Comparison of ENCODE assay signal across 17 cellular contexts in the genomic region with DNA sequence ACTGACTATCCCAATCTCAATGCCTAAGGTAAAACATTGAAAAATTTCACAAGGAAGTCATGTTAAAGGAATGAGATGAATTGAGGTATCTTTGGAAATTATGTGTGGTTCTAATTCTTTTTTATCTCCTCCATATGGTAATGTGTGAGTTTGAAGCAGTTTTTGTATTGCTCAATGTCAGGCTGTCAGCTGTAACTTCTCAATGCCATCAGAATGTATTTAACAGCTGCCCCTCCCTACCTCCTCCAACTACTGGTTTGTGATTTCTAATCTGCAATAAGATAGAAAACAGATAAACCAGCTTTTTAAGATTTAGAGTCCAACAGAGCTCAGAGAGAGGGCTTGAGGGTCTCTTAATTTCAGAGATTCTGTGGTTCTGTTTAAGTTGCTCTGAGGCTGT.
DNase-seq lines count a peak whose midpoint lies in the region; ATAC-seq, FAIRE-seq and TF ChIP-seq lines count a peak whose summit lies in the region.
"Had no signal": no experiment of that assay in that cellular context is flagged by ENCODE, and none has a peak within 500 bp of the region (broad histone marks: within the 10 kb centered on the region; RNA-seq: fewer than 3 reads in every experiment).

No MANE protein-coding gene starts in this region.

- H3K9me2 ChIP-seq in PC-3 (replicated peaks; ENCODE audit: low read length), result no peaks in the 10 kb centered on the region

- H3K9me3 ChIP-seq in PC-3 (ENCODE audit: low read length) (no peaks in the 10 kb centered on the region), endodermal cell (ENCODE audit: control insufficient read depth, low read length) (peaks cover 8% of the 10 kb centered on the region), esophagus squamous epithelium (no peaks in the 10 kb centered on the region), mucosa of descending colon (peaks cover 22% of the 10 kb centered on the region)
- H3K9me3 ChIP-seq: Caco-2 had no signal

- 0 out of 2 replicates have a peak overlapping the region, but pooled peaks have one; percentile 7 for H3K27ac ChIP-seq in PC-3 (ENCODE audit: low read length)
- no peak overlapping the region for H3K27ac ChIP-seq in endodermal cell (ENCODE audit: low read depth, low read length)
- no peak overlapping the region for H3K27ac ChIP-seq in esophagus squamous epithelium

- H4K20me1 ChIP-seq in PC-3 (ENCODE audit: low read length), result no peaks in the 10 kb centered on the region

- H3F3A ChIP-seq in PC-3 (ENCODE audit: low read length, unreplicated experiment), result no peaks in the 10 kb centered on the region

- H2AFZ ChIP-seq in PC-3 (ENCODE audit: low read length), result no peak overlapping the region

- H3K27me3 Mint-ChIP-seq in endodermal cell (ENCODE audit: insufficient read depth), result no peaks in the 10 kb centered on the region
- H3K27me3 Mint-ChIP-seq in osteocyte (ENCODE audit: unreplicated experiment), result no peaks in the 10 kb centered on the region

- peak overlapping the region; percentile 58; the same call in 1 of the 2 replicates for H3K4me2 ChIP-seq in PC-3 (ENCODE audit: low read length)

- H3K36me3 ChIP-seq in PC-3 (ENCODE audit: low read depth, low read length), result no peaks in the 10 kb centered on the region
- no peaks in the 10 kb centered on the region for H3K36me3 ChIP-seq in endodermal cell (ENCODE audit: control insufficient read depth, insufficient read depth, low read length)
- H3K36me3 ChIP-seq in esophagus squamous epithelium, result no peaks in the 10 kb centered on the region
- H3K36me3 ChIP-seq in mucosa of descending colon (ENCODE audit: low read depth), result no peaks in the 10 kb centered on the region

- no peak for FAIRE-seq in HTR-8/SVneo (lab: Jason Lieb, UNC)

- H3K36me3 Mint-ChIP-seq in endodermal cell (ENCODE audit: low read depth) (no peaks in the 10 kb centered on the region), osteocyte (ENCODE audit: unreplicated experiment) (peaks cover 13% of the 10 kb centered on the region)

- intact Hi-C loops in PC-3 (cut with micrococcal nuclease), result no loop called here
- intact Hi-C loops in esophagus squamous epithelium (cut with DNase I), result no loop called here
- intact Hi-C loops in mucosa of descending colon (cut with DNase I, micrococcal nuclease), result no loop called here

- DNase-seq in HTR-8/SVneo (ENCODE audit: insufficient read length, low spot score) (peak; percentile 1), PC-3 (no peak), endodermal cell (no peak), osteocyte (ENCODE audit: extremely low spot score, unreplicated experiment) (no peak), esophagus squamous epithelium (lab: John Stamatoyannopoulos, UW) (no peak), mucosa of descending colon (no peak)
- no peak for DNase-seq in activated naive CD4-positive, alpha-beta T cell (lab: John Stamatoyannopoulos, UW)
- DNase-seq: activated gamma-delta T cell treated with Interleukin-2 at 50 U/mL for 16 hours; AML-193; anterior cingulate cortex; Caco-2; glutamatergic neuron; H9; stimulated activated CD4-positive, alpha-beta T cell treated with anti-CD3 and anti-CD28 coated beads, Interleukin-2, amount 100 ng/mL, for 24 hours had no signal

- H3K27ac Mint-ChIP-seq in endodermal cell (no peak overlapping the region), osteocyte (ENCODE audit: unreplicated experiment) (peak overlapping the region; percentile 88)
- H3K27ac Mint-ChIP-seq: H9 had no signal

- H3K9ac ChIP-seq in PC-3 (ENCODE audit: low read length) (no peak overlapping the region), endodermal cell (ENCODE audit: extremely low read depth, low read length, poor library complexity, severe bottlenecking) (no peak overlapping the region)

- H3K79me2 ChIP-seq in PC-3 (ENCODE audit: low read length), result no peaks in the 10 kb centered on the region

- no peak overlapping the region for H3K4me3 Mint-ChIP-seq in endodermal cell
- H3K4me3 Mint-ChIP-seq in osteocyte (ENCODE audit: unreplicated experiment), result no peak overlapping the region
- H3K4me3 Mint-ChIP-seq: H9 had no signal

- POLR2A ChIA-PET in PC-3 (lab: Charles Lee; ENCODE audit: unreplicated experiment), result no interaction called here

- no peak for TF ChIP-seq CTCF in PC-3 (conservative IDR thresholded peaks at IDR 0.05; ENCODE audit: low read depth, low read length)
- no peak for TF ChIP-seq CTCF in endodermal cell (conservative IDR thresholded peaks at IDR 0.05)
- no peak for TF ChIP-seq CTCF in osteocyte (IDR thresholded peaks at IDR 0.05)
- no peak for TF ChIP-seq CTCF in esophagus squamous epithelium (IDR thresholded peaks at IDR 0.05)
- no peak for TF ChIP-seq CTCF in mucosa of descending colon (IDR thresholded peaks at IDR 0.05)

- H3K4me1 ChIP-seq in PC-3 (ENCODE audit: insufficient read depth, low read length) (peaks cover 13% of the 10 kb centered on the region), endodermal cell (ENCODE audit: control insufficient read depth, insufficient read depth, low read length) (peaks cover 9% of the 10 kb centered on the region), esophagus squamous epithelium (no peaks in the 10 kb centered on the region), mucosa of descending colon (ENCODE audit: low read depth) (no peaks in the 10 kb centered on the region)
- H3K4me1 ChIP-seq: Caco-2 had no signal

- no TSS peak for BruUV-seq in PC-3 (replicated peaks; lab: Mats Ljungman, UMichigan)

- H3K9me3 Mint-ChIP-seq in endodermal cell (peaks cover 13% of the 10 kb centered on the region), osteocyte (ENCODE audit: unreplicated experiment) (peaks cover 14% of the 10 kb centered on the region)

- ATAC-seq in PC-3 (no peak), mucosa of descending colon (no peak), GM19035 (IDR thresholded peaks at IDR 0.05; ENCODE audit: unreplicated experiment) (no peak)
- ATAC-seq: Panc1, sciatic nerve had no signal

- no peak for TF ChIP-seq POLR2A in esophagus squamous epithelium (IDR thresholded peaks at IDR 0.05)

- H3K27me3 ChIP-seq in PC-3 (ENCODE audit: low read length) (no peaks in the 10 kb centered on the region), endodermal cell (ENCODE audit: control insufficient read depth, insufficient read depth, low read length, poor library complexity, severe bottlenecking) (no peaks in the 10 kb centered on the region), esophagus squamous epithelium (no peaks in the 10 kb centered on the region)

- CTCF ChIA-PET in PC-3 (lab: Charles Lee), result no interaction called here

- H3K4me3 ChIP-seq in PC-3 (ENCODE audit: low read length) (no peak overlapping the region), endodermal cell (ENCODE audit: low read length) (peak overlapping the region; percentile 50), esophagus squamous epithelium (no peak overlapping the region), mucosa of descending colon (no peak overlapping the region)

- H3K4me1 Mint-ChIP-seq in endodermal cell (peaks cover 16% of the 10 kb centered on the region), osteocyte (ENCODE audit: unreplicated experiment) (peaks cover 43% of the 10 kb centered on the region)
- H3K4me1 Mint-ChIP-seq: H9 had no signal
